ENCODE assay signal across 20 cellular contexts in the genomic region with DNA sequence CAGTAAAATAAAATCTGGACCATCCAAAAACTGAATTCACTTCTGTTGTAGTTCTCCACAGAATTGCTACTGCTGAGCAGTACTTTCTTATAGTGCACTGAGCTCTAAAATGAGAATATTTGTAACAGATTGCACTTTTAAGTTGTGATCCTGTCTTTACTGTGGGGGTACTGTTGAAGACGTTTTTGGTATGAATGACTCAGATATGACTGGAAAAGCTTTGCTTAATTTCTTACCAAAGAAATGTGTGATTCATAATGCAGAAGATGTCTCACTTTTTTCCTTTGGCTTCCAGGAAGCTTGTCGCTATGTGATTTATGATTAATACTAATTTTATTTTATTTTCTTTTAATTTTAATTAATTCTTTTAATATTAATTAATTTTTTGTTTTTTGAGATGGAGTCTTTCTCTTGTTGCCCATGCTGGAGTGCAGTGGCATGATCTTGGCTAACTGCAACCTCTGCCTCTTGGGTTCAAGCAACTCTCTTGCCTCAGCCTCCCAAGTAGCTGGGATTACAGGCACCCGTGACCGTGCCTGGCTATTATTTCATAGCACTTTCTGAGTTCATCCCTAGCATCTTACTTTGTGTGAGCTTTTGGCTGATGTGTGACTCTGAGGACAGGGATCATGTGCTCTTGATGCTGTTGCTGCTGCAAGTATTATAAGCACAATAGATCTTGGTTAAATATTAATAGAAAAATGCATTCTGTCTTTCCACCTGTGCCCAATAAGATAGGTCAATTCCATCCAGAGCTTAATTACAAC.
DNase-seq lines count a peak whose midpoint lies in the region; ATAC-seq and TF ChIP-seq lines count a peak whose summit lies in the region.
"Had no signal": no experiment of that assay in that cellular context is flagged by ENCODE, and none has a peak within 500 bp of the region (broad histone marks: within the 10 kb centered on the region; RNA-seq: fewer than 3 reads in every experiment).

No MANE protein-coding gene starts in this region.

- CTCF ChIA-PET in A673 (lab: Charles Lee): no interaction called here

- H3K4me3 ChIP-seq in SJSA1 (no peak overlapping the region), fibroblast of villous mesenchyme (ENCODE audit: low read depth, low read length) (no peak overlapping the region), A673 (ENCODE audit: low read depth, low read length, poor library complexity, severe bottlenecking) (no peak overlapping the region)
- H3K4me3 ChIP-seq: esophagus muscularis mucosa, heart left ventricle, left lung, mucosa of descending colon, thoracic aorta had no signal

- ATAC-seq in GM19324 (IDR thresholded peaks at IDR 0.05; ENCODE audit: low FRiP score, unreplicated experiment): no peak
- no peak for ATAC-seq in GM21447 (IDR thresholded peaks at IDR 0.05; ENCODE audit: unreplicated experiment)
- ATAC-seq in HG02885 (IDR thresholded peaks at IDR 0.05; ENCODE audit: poor library complexity, unreplicated experiment): no peak
- ATAC-seq: heart left ventricle, left lung, mucosa of descending colon had no signal

- H3K27ac ChIP-seq in SJSA1: peak overlapping the region; percentile 32; the same call in 1 of the 2 replicates
- no peak overlapping the region for H3K27ac ChIP-seq in A673 (ENCODE audit: low read depth, low read length, poor library complexity, severe bottlenecking)
- H3K27ac ChIP-seq: heart left ventricle, neutrophil, thoracic aorta, VCaP had no signal

- DNase-seq in stimulated activated CD4-positive, alpha-beta T cell treated with anti-CD3 and anti-CD28 coated beads, Interleukin-15, amount 100 ng/mL, for 24 hours: peak; percentile 7
- no peak for DNase-seq in stimulated activated CD4-positive, alpha-beta T cell treated with anti-CD3 and anti-CD28 coated beads, Interleukin-2, amount 100 ng/mL, for 48 hours
- DNase-seq in SJSA1 (ENCODE audit: low read depth in 1 of 2, low spot score in 2 of 2): peak in 1 of 2 experiments; percentile 10
- peak; percentile 43 for DNase-seq in fibroblast of villous mesenchyme (ENCODE audit: low read depth)
- no peak for DNase-seq in A673 (ENCODE audit: low spot score)
- DNase-seq: amniotic stem cell; central memory CD4-positive, alpha-beta T cell; heart left ventricle; left lung; mucosa of descending colon; NCI-H1436; NCI-H69; stimulated activated CD4-positive, alpha-beta T cell treated with anti-CD3 and anti-CD28 coated beads, Interleukin-12 subunit alpha, Interleukin-12 subunit beta, amount 100 ng/mL, for 4 hours had no signal

- no peaks in the 10 kb centered on the region for H3K9me3 ChIP-seq in SJSA1 (replicated peaks)
- no peaks in the 10 kb centered on the region for H3K9me3 ChIP-seq in A673 (ENCODE audit: low read depth, low read length, poor library complexity, severe bottlenecking)
- H3K9me3 ChIP-seq: esophagus muscularis mucosa, heart left ventricle, left lung, mucosa of descending colon, neutrophil, thoracic aorta had no signal

- intact Hi-C loops in A673 (cut with micrococcal nuclease; ENCODE audit: unreplicated experiment): no loop called here

- no TSS peak for BruUV-seq in A673 (replicated peaks; lab: Mats Ljungman, UMichigan)

- H3K27me3 ChIP-seq in SJSA1 (replicated peaks): no peaks in the 10 kb centered on the region
- no peaks in the 10 kb centered on the region for H3K27me3 ChIP-seq in A673 (replicated peaks; ENCODE audit: insufficient read depth, low read depth, low read length, poor library complexity)
- H3K27me3 ChIP-seq: esophagus muscularis mucosa, heart left ventricle, left lung, neutrophil had no signal

- H3K36me3 ChIP-seq in SJSA1 (no peaks in the 10 kb centered on the region), A673 (ENCODE audit: insufficient read depth, low read length, poor library complexity, severe bottlenecking) (no peaks in the 10 kb centered on the region)
- H3K36me3 ChIP-seq: esophagus muscularis mucosa, heart left ventricle, left lung, neutrophil, thoracic aorta had no signal

- TF ChIP-seq CTCF in fibroblast of villous mesenchyme (IDR thresholded peaks at IDR 0.05; ENCODE audit: insufficient read depth, low read depth, low read length) (no peak), A673 (conservative IDR thresholded peaks at IDR 0.05; ENCODE audit: low read depth, low read length) (no peak)

- H3K4me1 ChIP-seq in SJSA1 (replicated peaks) (peaks cover 21% of the 10 kb centered on the region), A673 (ENCODE audit: insufficient read depth, low read length, poor library complexity, severe bottlenecking) (no peaks in the 10 kb centered on the region)
- H3K4me1 ChIP-seq: heart left ventricle, left lung had no signal

- POLR2A ChIA-PET in A673 (lab: Charles Lee; ENCODE audit: low non-redundant PET): no interaction called here

Comparison
In these comparisons a context has a peak if more than half of its experiments do, and no peak if none do; other contexts are left out.
1. DNase-seq: peak in stimulated activated CD4-positive, alpha-beta T cell treated with anti-CD3 and anti-CD28 coated beads, Interleukin-15, amount 100 ng/mL, for 24 hours (single experiment) and fibroblast of villous mesenchyme (single experiment); none in stimulated activated CD4-positive, alpha-beta T cell treated with anti-CD3 and anti-CD28 coated beads, Interleukin-2, amount 100 ng/mL, for 48 hours (0 of 2) and A673 (single experiment).